Comparison of ENCODE assay signal across 25 cellular contexts in the genomic region with DNA sequence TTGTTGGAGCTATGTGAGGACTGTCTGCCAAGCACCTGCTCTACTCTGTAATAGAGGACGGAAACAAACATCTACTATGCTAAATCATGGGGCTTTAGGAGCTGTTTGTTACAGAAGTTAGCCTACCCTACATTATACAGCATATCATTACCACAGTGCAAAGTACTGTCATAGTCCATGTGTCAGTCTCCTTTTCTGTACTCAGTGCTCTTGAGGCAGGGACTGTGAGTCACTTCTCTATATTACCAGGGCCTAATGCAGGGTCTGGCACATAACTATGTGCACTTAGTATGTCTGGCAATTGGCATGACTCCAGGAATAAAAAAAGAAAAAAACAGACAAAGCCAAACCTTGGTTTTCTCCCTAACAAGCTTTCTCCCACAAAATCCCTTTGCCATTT.
"Had no signal": no experiment of that assay in that cellular context is flagged by ENCODE, and none has a peak within 500 bp of the region (broad histone marks: within the 10 kb centered on the region; RNA-seq: fewer than 3 reads in every experiment).

No MANE protein-coding gene starts in this region.

- H3K36me3 ChIP-seq: ascending aorta, SJCRH30 had no signal

- H3K4me3 ChIP-seq: ascending aorta, SJCRH30, SK-N-MC had no signal

- H3K27me3 ChIP-seq: ascending aorta, SJCRH30 had no signal

- H3K27ac ChIP-seq: ascending aorta, SJCRH30, SK-N-MC had no signal

- H3K27ac Mint-ChIP-seq: activated CD4-positive, alpha-beta T cell treated with anti-CD3 and anti-CD28 coated beads, Interleukin-2, amount 10 ng/mL, durations not matched to agents 24 days and 14 days; activated CD8-positive, alpha-beta T cell treated with anti-CD3 and anti-CD28 coated beads, Interleukin-2, amount 10 ng/mL, durations not matched to agents 7 days and 5 days; activated naive CD4-positive, alpha-beta T cell treated with anti-CD3 and anti-CD28 coated beads for 36 hours; activated naive CD8-positive, alpha-beta T cell treated with anti-CD3 and anti-CD28 coated beads for 36 hours; activated T-cell treated with anti-CD3 and anti-CD28 coated beads, Interleukin-2, amount 50 U/mL, for 24 hours; WTC11 had no signal

- H3K4me3 Mint-ChIP-seq: activated CD4-positive, alpha-beta T cell treated with anti-CD3 and anti-CD28 coated beads, Interleukin-2, amount 10 ng/mL, durations not matched to agents 24 days and 14 days; activated CD8-positive, alpha-beta T cell treated with anti-CD3 and anti-CD28 coated beads, Interleukin-2, amount 10 ng/mL, durations not matched to agents 7 days and 5 days; activated naive CD4-positive, alpha-beta T cell treated with anti-CD3 and anti-CD28 coated beads for 36 hours; activated naive CD8-positive, alpha-beta T cell treated with anti-CD3 and anti-CD28 coated beads for 36 hours; activated T-cell treated with anti-CD3 and anti-CD28 coated beads, Interleukin-2, amount 50 U/mL, for 24 hours; IgD-negative memory B cell; WTC11 had no signal

- H3K4me1 Mint-ChIP-seq: activated CD4-positive, alpha-beta T cell treated with anti-CD3 and anti-CD28 coated beads, Interleukin-2, amount 10 ng/mL, durations not matched to agents 24 days and 14 days; activated naive CD8-positive, alpha-beta T cell treated with anti-CD3 and anti-CD28 coated beads for 36 hours had no signal

- DNase-seq: activated CD4-positive, alpha-beta T cell treated with anti-CD3 and anti-CD28 coated beads for 1 hour; activated CD4-positive, alpha-beta T cell treated with anti-CD3 and anti-CD28 coated beads, Interleukin-2, amount 10 ng/mL, durations not matched to agents 24 days and 14 days; activated CD4-positive, alpha-beta T cell treated with anti-CD3 and anti-CD28 coated beads, Interleukin-2, amount 50 U/mL, for 48 hours; activated CD8-positive, alpha-beta T cell treated with anti-CD3 and anti-CD28 coated beads, Interleukin-2, amount 10 ng/mL, durations not matched to agents 7 days and 5 days; activated gamma-delta T cell treated with Interleukin-2 at 50 U/mL for 16 hours; activated naive CD4-positive, alpha-beta T cell treated with anti-CD3 and anti-CD28 coated beads for 36 hours; activated naive CD8-positive, alpha-beta T cell treated with anti-CD3 and anti-CD28 coated beads for 36 hours; activated T-cell treated with anti-CD3 and anti-CD28 coated beads, Interleukin-2, amount 50 U/mL, for 24 hours; amygdala; Karpas-422; KBM-7; MV-4-11; NCI-H1092; NCI-H1436 treated with DMSO at 0.1 percent for 48 hours; NCI-H1694 treated with DMSO at 0.1 percent for 48 hours; NCI-H2029; NCI-H345; NCI-H524 treated with DMSO at 0.1 percent for 48 hours; SHP77; SJCRH30 had no signal

- ATAC-seq: activated CD8-positive, alpha-beta T cell treated with anti-CD3 and anti-CD28 coated beads, Interleukin-2, amount 10 ng/mL, durations not matched to agents 7 days and 5 days; Panc1; WTC11 had no signal

- H3K27me3 Mint-ChIP-seq: activated CD4-positive, alpha-beta T cell treated with anti-CD3 and anti-CD28 coated beads, Interleukin-2, amount 10 ng/mL, durations not matched to agents 24 days and 14 days; activated naive CD8-positive, alpha-beta T cell treated with anti-CD3 and anti-CD28 coated beads for 36 hours; activated T-cell treated with anti-CD3 and anti-CD28 coated beads, Interleukin-2, amount 50 U/mL, for 24 hours; IgD-negative memory B cell had no signal

- H3K4me1 ChIP-seq: ascending aorta, SJCRH30 had no signal
